In genomic region chr13:34967851-34968562, GRCh38 we compare ENCODE assay signal across 15 cellular contexts. TPM values are rescaled to one million over a fixed set of nuclear protein-coding genes. Genes with fewer than 3 reads are reported as not detected.
A peak's percentile ranks its signal among the peaks of the same experiment; 100 is the strongest.
DNase-seq lines count a peak whose midpoint lies in the region; ATAC-seq, FAIRE-seq and TF ChIP-seq lines count a peak whose summit lies in the region.
"Had no signal": no experiment of that assay in that cellular context is flagged by ENCODE, and none has a peak within 500 bp of the region (broad histone marks: within the 10 kb centered on the region; RNA-seq: fewer than 3 reads in every experiment).

No MANE protein-coding gene starts in this region.

- no peaks in the 10 kb centered on the region for H3K4me1 Mint-ChIP-seq in MCF 10A (ENCODE audit: insufficient read depth, unreplicated experiment)
- H3K4me1 Mint-ChIP-seq: neural crest cell had no signal

- POLR2A ChIA-PET in MCF 10A (lab: Yijun Ruan, JAX), result interaction anchor here (0.6 kb wide), 1 partner anchor 403 kb away, joined by 3 read pairs; no protein-coding TSS in a partner anchor

- H3K36me3 ChIP-seq in breast epithelium (no peaks in the 10 kb centered on the region), smooth muscle cell (ENCODE audit: low read depth) (no peaks in the 10 kb centered on the region), right lobe of liver (no peaks in the 10 kb centered on the region)

- TF ChIP-seq CTCF in MCF 10A (IDR thresholded peaks at IDR 0.05; ENCODE audit: unreplicated experiment) (no peak), breast epithelium (IDR thresholded peaks at IDR 0.05) (no peak), astrocyte of the spinal cord (IDR thresholded peaks at IDR 0.05; ENCODE audit: low read depth, low read length) (no peak), smooth muscle cell (IDR thresholded peaks at IDR 0.05; ENCODE audit: borderline replicate concordance, insufficient read depth, poor library complexity, severe bottlenecking) (no peak), right lobe of liver (IDR thresholded peaks at IDR 0.05) (no peak)

- 77% methylated on average over 3 of the region's 3 CpGs for WGBS in smooth muscle cell (ENCODE audit: low lambda C conversion rate)
- 63% methylated on average over 3 of the region's 3 CpGs for WGBS in right lobe of liver (ENCODE audit: insufficient coverage, low coverage, low lambda C conversion rate, missing lambda C conversion rate)

- no peak overlapping the region for H3K9ac ChIP-seq in smooth muscle cell (ENCODE audit: low read depth)

- H3K4me3 ChIP-seq in breast epithelium, result no peak overlapping the region
- no peak overlapping the region for H3K4me3 ChIP-seq in astrocyte of the spinal cord (ENCODE audit: low read depth, low read length)
- H3K4me3 ChIP-seq in smooth muscle cell, result no peak overlapping the region
- H3K4me3 ChIP-seq in right lobe of liver, result no peak overlapping the region

- intact Hi-C loops in MCF 10A (cut with micrococcal nuclease), result no loop called here
- intact Hi-C loops in breast epithelium (cut with DNase I; ENCODE audit: low total_unique reads), result no loop called here
- intact Hi-C loops in right lobe of liver (cut with DNase I), result no loop called here

- TF ChIP-seq POLR2A in breast epithelium (IDR thresholded peaks at IDR 0.05) (no peak), right lobe of liver (IDR thresholded peaks at IDR 0.05) (no peak), GM12891 (IDR thresholded peaks at IDR 0.05; ENCODE audit: low read depth, low read length) (no peak)

- CTCF ChIA-PET in MCF 10A (lab: Yijun Ruan, JAX), result interaction anchor here (0.7 kb wide), 1 partner anchor 24 kb away, joined by 3 read pairs; no protein-coding TSS in a partner anchor

- H3K27me3 Mint-ChIP-seq in MCF 10A (ENCODE audit: insufficient read depth, unreplicated experiment), result no peaks in the 10 kb centered on the region
- H3K27me3 Mint-ChIP-seq: CD4-positive, alpha-beta T cell had no signal

- no peak overlapping the region for H3K4me3 Mint-ChIP-seq in MCF 10A (ENCODE audit: unreplicated experiment)
- H3K4me3 Mint-ChIP-seq: CD4-positive, alpha-beta T cell; neural crest cell had no signal

- H3K9me3 ChIP-seq in breast epithelium, result peaks cover 0 to 17% of the 10 kb centered on the region in 2 donors
- no peaks in the 10 kb centered on the region for H3K9me3 ChIP-seq in smooth muscle cell (replicated peaks; ENCODE audit: low read depth)
- H3K9me3 ChIP-seq in right lobe of liver, result no peaks in the 10 kb centered on the region

- no peaks in the 10 kb centered on the region for H3K27me3 ChIP-seq in breast epithelium
- H3K27me3 ChIP-seq in smooth muscle cell (ENCODE audit: low read depth), result no peaks in the 10 kb centered on the region
- H3K27me3 ChIP-seq in right lobe of liver, result no peaks in the 10 kb centered on the region

- in situ Hi-C loops in astrocyte of the spinal cord (cut with HindIII; ENCODE audit: low sequenced_read_pairs), result no loop called here

- no peak overlapping the region for H3K27ac Mint-ChIP-seq in MCF 10A (ENCODE audit: low read depth, unreplicated experiment)
- H3K27ac Mint-ChIP-seq: CD4-positive, alpha-beta T cell had no signal

- H3K9me3 Mint-ChIP-seq in MCF 10A (ENCODE audit: unreplicated experiment), result peaks cover 8% of the 10 kb centered on the region

- H3K4me1 ChIP-seq in breast epithelium, result no peaks in the 10 kb centered on the region
- no peaks in the 10 kb centered on the region for H3K4me1 ChIP-seq in smooth muscle cell (ENCODE audit: low read depth)
- H3K4me1 ChIP-seq in right lobe of liver, result no peaks in the 10 kb centered on the region

- FAIRE-seq in GM12891 (lab: Jason Lieb, UNC), result no peak
- FAIRE-seq: HTR-8/SVneo had no signal

- H3K27ac ChIP-seq in breast epithelium (no peak overlapping the region), smooth muscle cell (ENCODE audit: low read depth) (no peak overlapping the region), right lobe of liver (no peak overlapping the region)

- BruUV-seq in MCF 10A (replicated peaks; lab: Mats Ljungman, UMichigan), result no TSS peak

- no peak overlapping the region for H2AFZ ChIP-seq in smooth muscle cell (ENCODE audit: low read depth)

- peak; percentile 13 for DNase-seq in MCF 10A (ENCODE audit: unreplicated experiment)
- no peak for DNase-seq in breast epithelium (ENCODE audit: low spot score in 2 of 2)
- peak; percentile 54 to 64 for DNase-seq in NCI-H526 (lab: John Stamatoyannopoulos, UW)
- peak; percentile 37 for DNase-seq in astrocyte of the spinal cord (ENCODE audit: low read depth, low spot score)
- no peak for DNase-seq in smooth muscle cell (lab: John Stamatoyannopoulos, UW; ENCODE audit: unreplicated experiment)
- DNase-seq in right lobe of liver, result no peak
- DNase-seq in GM12891 (ENCODE audit: insufficient read length, low spot score), result no peak
- DNase-seq: activated naive CD4-positive, alpha-beta T cell treated with anti-CD3 and anti-CD28 coated beads, Interleukin-2, amount 50 U/mL, for 16 hours; CD4-positive, alpha-beta T cell; head of caudate nucleus; mesendoderm; right cardiac atrium had no signal

- H4K20me1 ChIP-seq in smooth muscle cell (ENCODE audit: low read depth), result no peaks in the 10 kb centered on the region

- H3K4me2 ChIP-seq in smooth muscle cell, result peak overlapping the region; percentile 26

- no peaks in the 10 kb centered on the region for H3F3A ChIP-seq in smooth muscle cell (ENCODE audit: low read depth)

- ATAC-seq in right lobe of liver (no peak), GM19463 (IDR thresholded peaks at IDR 0.05; ENCODE audit: unreplicated experiment) (no peak)
- ATAC-seq: right cardiac atrium had no signal

- no peaks in the 10 kb centered on the region for H3K36me3 Mint-ChIP-seq in MCF 10A (ENCODE audit: insufficient read depth, unreplicated experiment)

- H3K79me2 ChIP-seq in smooth muscle cell (ENCODE audit: low read depth), result no peaks in the 10 kb centered on the region

TF ChIP-seq in GM12891, 5 proteins besides CTCF, POLR2A, EP300 and RAD21:
- TF ChIP-seq POLR2AphosphoS5 (IDR thresholded peaks at IDR 0.05; ENCODE audit: low read depth, low read length) (no peak), POU2F2 (IDR thresholded peaks at IDR 0.05; ENCODE audit: low read depth, low read length) (no peak), SPI1 (IDR thresholded peaks at IDR 0.05; ENCODE audit: low read depth, low read length) (no peak), PAX5 (IDR thresholded peaks at IDR 0.05; ENCODE audit: insufficient read depth, low read length, severe bottlenecking) (no peak), TAF1 (IDR thresholded peaks at IDR 0.05; ENCODE audit: low read depth, low read length) (no peak)

RNA-seq across cellular contexts. Expression of gene NBEA, which starts 25.9 kb away (rescaled TPM):
- total RNA-seq in MCF 10A (2022) (3.3 and 4.6 TPM in 2 replicates), breast epithelium (10 to 100 TPM in 2 of 3 donors, 1 to 10 TPM in 1; 7.5 to 18.6 (median 16.1) TPM), smooth muscle cell (10.4 and 11.7 TPM in 2 replicates), right lobe of liver (1 to 10 TPM in 2 of 6 experiments, under 1 TPM in 4; 0.62 to 1.7 (median 0.75) TPM)
- 3.1 and 3.6 TPM in 2 replicates for polyA plus RNA-seq in smooth muscle cell
- 0.06 TPM for polyA plus RNA-seq in GM12891 (2012; ENCODE audit: low read depth, missing spikeins)

Comparison
In these comparisons a context has a peak if more than half of its experiments do, and no peak if none do; other contexts are left out.
1. DNase-seq: peak in MCF 10A (single experiment), NCI-H526 (2 of 2) and astrocyte of the spinal cord (single experiment); none in breast epithelium (0 of 2), smooth muscle cell (single experiment), right lobe of liver (0 of 3) and GM12891 (single experiment).